In the genomic region with DNA sequence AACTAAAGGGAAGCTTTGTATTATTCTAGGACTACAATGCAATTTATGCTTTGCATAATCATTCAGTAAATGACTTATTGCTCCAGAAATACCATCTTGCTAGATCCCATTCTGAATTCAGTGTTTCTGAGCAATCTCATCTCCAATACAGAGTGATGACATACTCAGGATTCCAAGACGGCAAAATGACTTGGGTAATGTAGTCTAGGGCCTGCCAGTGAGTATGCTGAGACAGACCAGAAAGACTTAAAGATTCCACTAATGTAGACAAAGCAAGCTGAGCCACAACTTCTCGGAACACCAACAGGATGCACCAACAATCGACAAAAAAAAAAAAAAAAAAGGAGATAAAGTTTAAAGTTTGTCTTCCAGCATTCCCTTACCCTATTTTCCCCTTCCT, we compare ENCODE assay signal across 8 cellular contexts. TPM values are rescaled to one million over a fixed set of nuclear protein-coding genes. Genes with fewer than 3 reads are reported as not detected.
DNase-seq lines count a peak whose midpoint lies in the region; ATAC-seq and TF ChIP-seq lines count a peak whose summit lies in the region.

No MANE protein-coding gene starts in this region.

- ATAC-seq in Panc1 (no peak), GM21825 (IDR thresholded peaks at IDR 0.05; ENCODE audit: unreplicated experiment) (no peak)

- no peak for TF ChIP-seq CTCF in Panc1 (IDR thresholded peaks at IDR 0.05)
- no peak for TF ChIP-seq CTCF in neural cell (IDR thresholded peaks at IDR 0.05; ENCODE audit: poor library complexity, severe bottlenecking)

- H3F3A ChIP-seq in neural cell (ENCODE audit: insufficient read depth, low read length, poor library complexity, severe bottlenecking) = no peaks in the 10 kb centered on the region

- H3K4me3 ChIP-seq in Panc1 (ENCODE audit: low read depth in 2 of 2, low read length in 2 of 2) (peak overlapping the region; percentile 68 to 72), endocrine pancreas (ENCODE audit: control insufficient read depth, insufficient read depth, low read length) (peak overlapping the region; percentile 91), neural cell (ENCODE audit: low read length) (peak overlapping the region; percentile 79)

- no peaks in the 10 kb centered on the region for H3K9me3 ChIP-seq in Panc1 (ENCODE audit: control insufficient read depth, insufficient read depth, low read depth, low read length)
- no peaks in the 10 kb centered on the region for H3K9me3 ChIP-seq in endocrine pancreas (ENCODE audit: control insufficient read depth, low read length)
- H3K9me3 ChIP-seq in neural cell (ENCODE audit: low read length) = no peaks in the 10 kb centered on the region

- H3K27me3 ChIP-seq in Panc1 (ENCODE audit: control insufficient read depth, insufficient read depth, low read length) = no peaks in the 10 kb centered on the region
- no peaks in the 10 kb centered on the region for H3K27me3 ChIP-seq in endocrine pancreas (ENCODE audit: control insufficient read depth, insufficient read depth, low read length)
- no peaks in the 10 kb centered on the region for H3K27me3 ChIP-seq in neural cell (ENCODE audit: insufficient read depth, low read depth, low read length)

- H3K4me1 ChIP-seq in Panc1 (ENCODE audit: control insufficient read depth, insufficient read depth, low read length) (peaks cover 8% of the 10 kb centered on the region), endocrine pancreas (ENCODE audit: control insufficient read depth, insufficient read depth, low read length) (peaks cover 8% of the 10 kb centered on the region)

- POLR2A ChIA-PET in Panc1 (lab: Charles Lee) = interaction anchor here (0.5 kb wide), 1 partner anchor 18 kb away, joined by 5 read pairs; no protein-coding TSS in a partner anchor

- no peaks in the 10 kb centered on the region for H3K9me2 ChIP-seq in neural cell (ENCODE audit: insufficient read depth, low read length)

- H3K79me2 ChIP-seq in neural cell (replicated peaks; ENCODE audit: insufficient read depth, low read length) = peaks cover 46% of the 10 kb centered on the region

- intact Hi-C loops in Panc1 (cut with micrococcal nuclease; ENCODE audit: unreplicated experiment) = no loop called here

- no peak for TF ChIP-seq RAD21 in neural cell (conservative IDR thresholded peaks at IDR 0.05)

- peak; percentile 31 for DNase-seq in G401 (ENCODE audit: low spot score)
- DNase-seq in Panc1 (ENCODE audit: low read depth, low spot score) = no peak
- no peak for DNase-seq in NCI-H2107 (lab: John Stamatoyannopoulos, UW)
- no peak for DNase-seq in COR-L47 (lab: John Stamatoyannopoulos, UW)
- no peak for DNase-seq in RPMI8226

- in situ Hi-C loops in G401 (cut with HindIII; ENCODE audit: low sequenced_read_pairs) (loop anchor here (25.0 kb wide), 2 partner anchors 230 to 380 kb away; partner anchors contain the start of genes CFI and GAR1), Panc1 (cut with HindIII; ENCODE audit: low pct_unique_long_range_greater_than_20kb, low sequenced_read_pairs) (no loop called here)

- H3K27ac ChIP-seq in Panc1 (ENCODE audit: low read length) (peak overlapping the region; percentile 84), neural cell (ENCODE audit: low read length) (peak overlapping the region; percentile 75)

- BruUV-seq in Panc1 (replicated peaks; lab: Mats Ljungman, UMichigan) = TSS peak; percentile 68

- H3K36me3 ChIP-seq in Panc1 (ENCODE audit: control insufficient read depth, insufficient read depth, low read length) = no peaks in the 10 kb centered on the region
- H3K36me3 ChIP-seq in endocrine pancreas (ENCODE audit: control insufficient read depth, insufficient read depth, low read length) = no peaks in the 10 kb centered on the region
- no peaks in the 10 kb centered on the region for H3K36me3 ChIP-seq in neural cell (ENCODE audit: insufficient read depth, low read length)

- CTCF ChIA-PET in Panc1 (lab: Charles Lee) = interaction anchor here (0.6 kb wide), 4 partner anchors 10 to 263 kb away, joined by 3 to 7 read pairs (median 3); no protein-coding TSS in a partner anchor

- no peaks in the 10 kb centered on the region for H4K20me1 ChIP-seq in neural cell (ENCODE audit: insufficient read depth)

- peak overlapping the region; percentile 83 for H2AFZ ChIP-seq in neural cell (ENCODE audit: low read depth, low read length)

- peak overlapping the region; percentile 64 for H3K4me2 ChIP-seq in neural cell (ENCODE audit: low read length)

- TF ChIP-seq EP300 in neural cell (conservative IDR thresholded peaks at IDR 0.05; ENCODE audit: poor library complexity, severe bottlenecking) = no peak

- H3K9ac ChIP-seq in endocrine pancreas (ENCODE audit: control insufficient read depth, insufficient read depth, low read length) = peak overlapping the region; percentile 87
- H3K9ac ChIP-seq in neural cell (ENCODE audit: low read length) = peak overlapping the region; percentile 85

TF ChIP-seq in neural cell, 6 proteins besides CTCF, POLR2A, EP300 and RAD21:
- TF ChIP-seq, protein P1, sequence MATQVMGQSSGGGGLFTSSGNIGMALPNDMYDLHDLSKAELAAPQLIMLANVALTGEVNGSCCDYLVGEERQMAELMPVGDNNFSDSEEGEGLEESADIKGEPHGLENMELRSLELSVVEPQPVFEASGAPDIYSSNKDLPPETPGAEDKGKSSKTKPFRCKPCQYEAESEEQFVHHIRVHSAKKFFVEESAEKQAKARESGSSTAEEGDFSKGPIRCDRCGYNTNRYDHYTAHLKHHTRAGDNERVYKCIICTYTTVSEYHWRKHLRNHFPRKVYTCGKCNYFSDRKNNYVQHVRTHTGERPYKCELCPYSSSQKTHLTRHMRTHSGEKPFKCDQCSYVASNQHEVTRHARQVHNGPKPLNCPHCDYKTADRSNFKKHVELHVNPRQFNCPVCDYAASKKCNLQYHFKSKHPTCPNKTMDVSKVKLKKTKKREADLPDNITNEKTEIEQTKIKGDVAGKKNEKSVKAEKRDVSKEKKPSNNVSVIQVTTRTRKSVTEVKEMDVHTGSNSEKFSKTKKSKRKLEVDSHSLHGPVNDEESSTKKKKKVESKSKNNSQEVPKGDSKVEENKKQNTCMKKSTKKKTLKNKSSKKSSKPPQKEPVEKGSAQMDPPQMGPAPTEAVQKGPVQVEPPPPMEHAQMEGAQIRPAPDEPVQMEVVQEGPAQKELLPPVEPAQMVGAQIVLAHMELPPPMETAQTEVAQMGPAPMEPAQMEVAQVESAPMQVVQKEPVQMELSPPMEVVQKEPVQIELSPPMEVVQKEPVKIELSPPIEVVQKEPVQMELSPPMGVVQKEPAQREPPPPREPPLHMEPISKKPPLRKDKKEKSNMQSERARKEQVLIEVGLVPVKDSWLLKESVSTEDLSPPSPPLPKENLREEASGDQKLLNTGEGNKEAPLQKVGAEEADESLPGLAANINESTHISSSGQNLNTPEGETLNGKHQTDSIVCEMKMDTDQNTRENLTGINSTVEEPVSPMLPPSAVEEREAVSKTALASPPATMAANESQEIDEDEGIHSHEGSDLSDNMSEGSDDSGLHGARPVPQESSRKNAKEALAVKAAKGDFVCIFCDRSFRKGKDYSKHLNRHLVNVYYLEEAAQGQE (IDR thresholded peaks at IDR 0.05; ENCODE audit: borderline replicate concordance) = no peak
- TF ChIP-seq SMC3 (conservative IDR thresholded peaks at IDR 0.05; ENCODE audit: poor library complexity) (no peak), MXI1 (conservative IDR thresholded peaks at IDR 0.05; ENCODE audit: poor library complexity, severe bottlenecking) (no peak), POLR2AphosphoS5 (IDR thresholded peaks at IDR 0.05) (no peak), EZH2 (IDR thresholded peaks at IDR 0.05; ENCODE audit: borderline replicate concordance, insufficient read depth, low read length, poor library complexity, severe bottlenecking) (no peak), TAF1 (IDR thresholded peaks at IDR 0.05; ENCODE audit: low read depth) (no peak)

RNA-seq across cellular contexts. Expression of gene SEC24B, which starts 0.9 kb away (rescaled TPM):
- 4.8 and 6.4 TPM in 2 replicates for total RNA-seq in G401 (2014; rRNA removed; shearing (Covaris generic))
- total RNA-seq in Panc1 (2021; ENCODE audit: unreplicated experiment) = 17.6 TPM
- polyA plus RNA-seq in Panc1 (2012; ENCODE audit: insufficient read length) = 8.5 TPM
- polyA plus RNA-seq in neural cell = 16.8 and 20.4 TPM in 2 replicates
- polyA minus RNA-seq in neural cell = 40.9 and 48.5 TPM in 2 replicates
